ENCODE assay signal across 9 cellular contexts in genomic region chr13:98507060-98507797, GRCh38.
A peak's percentile ranks its signal among the peaks of the same experiment; 100 is the strongest.
DNase-seq lines count a peak whose midpoint lies in the region; ATAC-seq and TF ChIP-seq lines count a peak whose summit lies in the region.
"Had no signal": no experiment of that assay in that cellular context is flagged by ENCODE, and none has a peak within 500 bp of the region (broad histone marks: within the 10 kb centered on the region; RNA-seq: fewer than 3 reads in every experiment).

No MANE protein-coding gene starts in this region.

- peaks cover 7 to 8% of the 10 kb centered on the region in 2 donors for H3K36me3 ChIP-seq in esophagus (ENCODE audit: control insufficient read depth in 2 of 2, insufficient read depth in 2 of 2, low read length in 1 of 2)

- no peak for DNase-seq in HFFc6
- DNase-seq in NCI-H82 (lab: John Stamatoyannopoulos, UW) = peak; percentile 92
- DNase-seq in nephron progenitor cell = no peak
- DNase-seq in pons (ENCODE audit: low spot score) = no peak

- H3K4me1 Mint-ChIP-seq in HFFc6 (ENCODE audit: low read depth) (peaks cover 90% of the 10 kb centered on the region), nephron progenitor cell (peaks cover 78% of the 10 kb centered on the region)

- 42 to 43% methylated on average over 11 of the region's 11 CpGs for WGBS in esophagus, 2 donors

- H3K9me3 Mint-ChIP-seq in HFFc6 (no peaks in the 10 kb centered on the region), nephron progenitor cell (peaks cover 3% of the 10 kb centered on the region)

- no peaks in the 10 kb centered on the region for H3K27me3 ChIP-seq in esophagus (ENCODE audit: control insufficient read depth in 1 of 2, insufficient read depth in 2 of 2, low read length in 2 of 2)
- H3K27me3 ChIP-seq: dorsolateral prefrontal cortex had no signal

- H3K36me3 Mint-ChIP-seq in HFFc6 (ENCODE audit: low read depth) (peaks cover 21% of the 10 kb centered on the region), nephron progenitor cell (ENCODE audit: low read depth) (peaks cover 33% of the 10 kb centered on the region)

- H3K4me3 Mint-ChIP-seq in HFFc6 (peak overlapping the region; percentile 39), nephron progenitor cell (no peak overlapping the region)

- ATAC-seq in HG03342 (IDR thresholded peaks at IDR 0.05; ENCODE audit: unreplicated experiment) (no peak), GM18498 (IDR thresholded peaks at IDR 0.05; ENCODE audit: unreplicated experiment) (no peak), GM21526 (IDR thresholded peaks at IDR 0.05; ENCODE audit: low FRiP score, unreplicated experiment) (no peak)

- H3K27ac Mint-ChIP-seq in HFFc6 (peak overlapping the region; percentile 97), nephron progenitor cell (peak overlapping the region; percentile 78)

- TF ChIP-seq CTCF in HFFc6 (IDR thresholded peaks at IDR 0.05) (no peak), nephron progenitor cell (IDR thresholded peaks at IDR 0.05) (no peak)

- H3K9me3 ChIP-seq in esophagus (ENCODE audit: control insufficient read depth in 2 of 2, insufficient read depth in 1 of 2, low read depth in 1 of 2, low read length in 1 of 2) = no peaks in the 10 kb centered on the region

- H3K4me1 ChIP-seq in esophagus (ENCODE audit: control insufficient read depth in 2 of 2, insufficient read depth in 2 of 2, low read length in 1 of 2) = peaks cover 12 to 22% of the 10 kb centered on the region in 2 donors

- H3K4me3 ChIP-seq in esophagus (ENCODE audit: low read depth in 1 of 2, low read length in 2 of 2) = no peak overlapping the region
- H3K4me3 ChIP-seq: dorsolateral prefrontal cortex had no signal

- H3K27ac ChIP-seq in esophagus (ENCODE audit: low read depth in 2 of 2, low read length in 1 of 2) = peak overlapping the region; percentile 13 to 64

- H3K27me3 Mint-ChIP-seq in HFFc6 (ENCODE audit: insufficient read depth) = 0 out of 2 replicates have a peak, but pooled peaks cover 3% of the 10 kb centered on the region
- H3K27me3 Mint-ChIP-seq in nephron progenitor cell (ENCODE audit: low read depth, poor library complexity) = peaks cover 3% of the 10 kb centered on the region
